10 cellular contexts compared by ENCODE assay signal in the genomic region with DNA sequence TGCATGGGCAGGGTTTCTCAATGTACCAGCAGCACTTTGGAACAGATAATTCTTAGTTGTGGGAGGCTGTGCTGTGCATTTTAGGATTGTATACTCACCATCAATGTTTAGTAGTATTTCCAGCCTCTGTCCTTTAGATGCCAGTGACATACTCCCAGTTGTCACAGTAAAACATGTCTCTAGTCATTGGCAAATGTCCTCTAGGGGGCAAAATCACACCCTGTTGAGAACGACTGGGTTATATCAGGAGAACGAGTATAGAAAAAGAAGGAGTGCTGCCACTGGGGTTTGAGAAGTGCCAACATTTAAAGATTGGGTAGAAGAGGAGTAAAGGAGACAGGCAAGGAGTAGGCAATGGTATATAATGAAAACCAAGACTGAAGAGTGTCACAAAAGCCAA. TPM values are rescaled to one million over a fixed set of nuclear protein-coding genes. Genes with fewer than 3 reads are reported as not detected.
DNase-seq lines count a peak whose midpoint lies in the region; ATAC-seq, FAIRE-seq and TF ChIP-seq lines count a peak whose summit lies in the region.
"Had no signal": no experiment of that assay in that cellular context is flagged by ENCODE, and none has a peak within 500 bp of the region (broad histone marks: within the 10 kb centered on the region; RNA-seq: fewer than 3 reads in every experiment).

No MANE protein-coding gene starts in this region.

- H3K36me3 ChIP-seq in kidney (ENCODE audit: control insufficient read depth in 1 of 2, insufficient read depth in 2 of 2, low read length in 2 of 2), result no peaks in the 10 kb centered on the region

- H3K27ac ChIP-seq in kidney (ENCODE audit: low read depth in 2 of 2, low read length in 2 of 2), result no peak overlapping the region
- no peak overlapping the region for H3K27ac ChIP-seq in coronary artery

- H3K4me1 ChIP-seq in kidney (ENCODE audit: control insufficient read depth in 1 of 2, insufficient read depth in 1 of 2, low read depth in 1 of 2, low read length in 2 of 2), result no peaks in the 10 kb centered on the region

- peaks cover 0 to 2% of the 10 kb centered on the region in 2 donors for H3K9me3 ChIP-seq in kidney (ENCODE audit: control insufficient read depth in 1 of 2, low read length in 2 of 2)

- peak; percentile 45 for ATAC-seq in HG02885 (IDR thresholded peaks at IDR 0.05; ENCODE audit: poor library complexity, unreplicated experiment)
- no peak for ATAC-seq in GM21786 (IDR thresholded peaks at IDR 0.05; ENCODE audit: unreplicated experiment)

- FAIRE-seq in kidney (lab: Jason Lieb, UNC), result no peak

- H3K4me3 ChIP-seq in kidney (ENCODE audit: low read length in 2 of 2) (no peak overlapping the region), coronary artery (no peak overlapping the region)

- in situ Hi-C loops in SK-MEL-5 (cut with HindIII; ENCODE audit: low pct_unique_long_range_greater_than_20kb, low sequenced_read_pairs), result no loop called here

- DNase-seq in EL (peak; percentile 7), SK-MEL-5 (ENCODE audit: low read depth, low spot score) (peak; percentile 86), kidney (no peak), medulla oblongata (ENCODE audit: extremely low spot score) (no peak), COLO829 (ENCODE audit: low spot score) (no peak), coronary artery (ENCODE audit: low spot score) (no peak)
- DNase-seq: hypothalamus; stimulated activated CD4-positive, alpha-beta T cell treated with anti-CD3 and anti-CD28 coated beads, Interleukin-12 subunit alpha, Interleukin-12 subunit beta, amount 100 ng/mL, for 4 hours had no signal

- intact Hi-C loops in kidney (cut with DNase I), result no loop called here

- H3K9ac ChIP-seq in kidney (ENCODE audit: low read length in 2 of 2), result no peak overlapping the region

- TF ChIP-seq CTCF in kidney (IDR thresholded peaks at IDR 0.05; ENCODE audit: borderline replicate concordance, extremely low read depth, insufficient read depth) (peak; percentile 9), coronary artery (IDR thresholded peaks at IDR 0.05) (no peak)

RNA-seq across cellular contexts. Expression of gene SMIM36, which starts 37.9 kb away (rescaled TPM):
- not detected in 2 replicates for total RNA-seq in SK-MEL-5 (2014; rRNA removed; shearing (Covaris generic))
- not detected in 2 replicates for polyA plus RNA-seq in SK-MEL-5 (2015; cell fraction: cytosol; rRNA removed)
- polyA plus RNA-seq in SK-MEL-5 (2015; cell fraction: nucleus; rRNA removed), result not detected in 2 replicates
- total RNA-seq in kidney, result not detected
- polyA plus RNA-seq in kidney (ENCODE audit: insufficient read depth, low read depth, low replicate concordance), result not detected

Comparison
In these comparisons a context has a peak if more than half of its experiments do, and no peak if none do; other contexts are left out.
1. DNase-seq: peak in EL (single experiment) and SK-MEL-5 (single experiment); none in kidney (single experiment), medulla oblongata (single experiment), COLO829 (single experiment) and coronary artery (single experiment).